18 cellular contexts compared by ENCODE assay signal in genomic region chr12:95114766-95115450, GRCh38. TPM values are rescaled to one million over a fixed set of nuclear protein-coding genes. Genes with fewer than 3 reads are reported as not detected.
DNase-seq lines count a peak whose midpoint lies in the region; ATAC-seq, FAIRE-seq and TF ChIP-seq lines count a peak whose summit lies in the region.
"Had no signal": no experiment of that assay in that cellular context is flagged by ENCODE, and none has a peak within 500 bp of the region (broad histone marks: within the 10 kb centered on the region; RNA-seq: fewer than 3 reads in every experiment).

No MANE protein-coding gene starts in this region.

- H3K27ac ChIP-seq in iPS-18a (ENCODE audit: low read length) = peak overlapping the region; percentile 43
- H3K27ac ChIP-seq in dorsolateral prefrontal cortex = peak overlapping the region in 1 of 59 donors; percentile 12
- no peak overlapping the region for H3K27ac ChIP-seq in pancreas
- H3K27ac ChIP-seq: KMS-11, upper lobe of right lung had no signal

- no peaks in the 10 kb centered on the region for H3K9me3 Mint-ChIP-seq in activated naive CD4-positive, alpha-beta T cell treated with anti-CD3 and anti-CD28 coated beads, Interleukin-2, amount 50 U/mL, for 24 hours
- no peaks in the 10 kb centered on the region for H3K9me3 Mint-ChIP-seq in activated naive CD4-positive, alpha-beta T cell treated with anti-CD3 and anti-CD28 coated beads for 36 hours
- no peaks in the 10 kb centered on the region for H3K9me3 Mint-ChIP-seq in WTC11
- no peaks in the 10 kb centered on the region for H3K9me3 Mint-ChIP-seq in stimulated activated effector memory CD8-positive, alpha-beta T cell treated with anti-CD3 and anti-CD28 coated beads, Interleukin-12 subunit alpha, Interleukin-12 subunit beta, amount 100 ng/mL, for 72 hours
- H3K9me3 Mint-ChIP-seq: CD8-positive, alpha-beta T cell; stimulated activated naive B cell treated with anti-CD40 and anti-IgM and Interleukin-4, amounts not matched to agents 10 μg/mL and 1 μg/mL and 100 μg/mL, for 72 hours; T-helper 2 cell treated with Interferon-gamma antibody and Interleukin-4, amounts not matched to agents 5 μg/mL and 100 μg/mL, for 36 hours had no signal

- H3K9me3 ChIP-seq in iPS-18a (ENCODE audit: control insufficient read depth, low read depth, low read length) (no peaks in the 10 kb centered on the region), pancreas (no peaks in the 10 kb centered on the region)
- H3K9me3 ChIP-seq: upper lobe of right lung had no signal

- intact Hi-C loops in activated naive CD4-positive, alpha-beta T cell treated with anti-CD3 and anti-CD28 coated beads for 36 hours (cut with micrococcal nuclease) = loop anchor here (5.0 kb wide), 2 partner anchors 282 to 702 kb away; no protein-coding TSS in a partner anchor
- intact Hi-C loops in dorsolateral prefrontal cortex (cut with DNase I) (loop anchor here (5.0 to 10.0 kb wide), 4 partner anchors 102 to 422 kb away; partner anchors contain the start of genes FGD6 (in 1 of the 2) and VEZT (in 1 of the 2)), pancreas (cut with DNase I) (loop anchor here in 2 of 3 donors (5.0 to 10.0 kb wide), 4 partner anchors 110 to 420 kb away; no protein-coding TSS in a partner anchor)

- TF ChIP-seq CTCF in WTC11 (IDR thresholded peaks at IDR 0.05) (no peak), dorsolateral prefrontal cortex (IDR thresholded peaks at IDR 0.05 in 54 of 56, conservative IDR thresholded peaks at IDR 0.05 in 2 of 56; ENCODE audit: low read depth in 1 of 56, partially characterized antibody in 56 of 56) (no peak), pancreas (IDR thresholded peaks at IDR 0.05) (no peak)

- H3K4me3 Mint-ChIP-seq in activated naive CD4-positive, alpha-beta T cell treated with anti-CD3 and anti-CD28 coated beads, Interleukin-2, amount 50 U/mL, for 24 hours = no peak overlapping the region
- H3K4me3 Mint-ChIP-seq in activated naive CD4-positive, alpha-beta T cell treated with anti-CD3 and anti-CD28 coated beads for 36 hours = no peak overlapping the region
- no peak overlapping the region for H3K4me3 Mint-ChIP-seq in WTC11
- H3K4me3 Mint-ChIP-seq in stimulated activated effector memory CD8-positive, alpha-beta T cell treated with anti-CD3 and anti-CD28 coated beads, Interleukin-12 subunit alpha, Interleukin-12 subunit beta, amount 100 ng/mL, for 72 hours = no peak overlapping the region
- H3K4me3 Mint-ChIP-seq: CD8-positive, alpha-beta T cell; stimulated activated naive B cell treated with anti-CD40 and anti-IgM and Interleukin-4, amounts not matched to agents 10 μg/mL and 1 μg/mL and 100 μg/mL, for 72 hours; T-helper 2 cell treated with Interferon-gamma antibody and Interleukin-4, amounts not matched to agents 5 μg/mL and 100 μg/mL, for 36 hours had no signal

- peaks cover 19% of the 10 kb centered on the region for H3K4me1 ChIP-seq in iPS-18a (ENCODE audit: control insufficient read depth, low read depth, low read length)
- no peaks in the 10 kb centered on the region for H3K4me1 ChIP-seq in pancreas

- H3K27ac Mint-ChIP-seq in activated naive CD4-positive, alpha-beta T cell treated with anti-CD3 and anti-CD28 coated beads, Interleukin-2, amount 50 U/mL, for 24 hours = peak overlapping the region; percentile 76
- no peak overlapping the region for H3K27ac Mint-ChIP-seq in activated naive CD4-positive, alpha-beta T cell treated with anti-CD3 and anti-CD28 coated beads for 36 hours
- H3K27ac Mint-ChIP-seq in WTC11 = peak overlapping the region; percentile 29
- no peak overlapping the region for H3K27ac Mint-ChIP-seq in stimulated activated effector memory CD8-positive, alpha-beta T cell treated with anti-CD3 and anti-CD28 coated beads, Interleukin-12 subunit alpha, Interleukin-12 subunit beta, amount 100 ng/mL, for 72 hours
- H3K27ac Mint-ChIP-seq: CD8-positive, alpha-beta T cell; stimulated activated naive B cell treated with anti-CD40 and anti-IgM and Interleukin-4, amounts not matched to agents 10 μg/mL and 1 μg/mL and 100 μg/mL, for 72 hours; T-helper 2 cell treated with Interferon-gamma antibody and Interleukin-4, amounts not matched to agents 5 μg/mL and 100 μg/mL, for 36 hours had no signal

- peak; percentile 60 for ATAC-seq in WTC11
- ATAC-seq in stimulated activated effector memory CD8-positive, alpha-beta T cell treated with anti-CD3 and anti-CD28 coated beads, Interleukin-12 subunit alpha, Interleukin-12 subunit beta, amount 100 ng/mL, for 72 hours = peak; percentile 78
- ATAC-seq in GM18858 (IDR thresholded peaks at IDR 0.05; ENCODE audit: unreplicated experiment) = no peak
- ATAC-seq in pancreas = no peak
- ATAC-seq: CD8-positive, alpha-beta T cell; stimulated activated naive B cell treated with anti-CD40 and anti-IgM and Interleukin-4, amounts not matched to agents 10 μg/mL and 1 μg/mL and 100 μg/mL, for 72 hours; upper lobe of right lung had no signal

- H3K36me3 Mint-ChIP-seq in activated naive CD4-positive, alpha-beta T cell treated with anti-CD3 and anti-CD28 coated beads, Interleukin-2, amount 50 U/mL, for 24 hours = no peaks in the 10 kb centered on the region
- no peaks in the 10 kb centered on the region for H3K36me3 Mint-ChIP-seq in activated naive CD4-positive, alpha-beta T cell treated with anti-CD3 and anti-CD28 coated beads for 36 hours (ENCODE audit: low read depth)
- peaks cover 19% of the 10 kb centered on the region for H3K36me3 Mint-ChIP-seq in WTC11
- no peaks in the 10 kb centered on the region for H3K36me3 Mint-ChIP-seq in stimulated activated effector memory CD8-positive, alpha-beta T cell treated with anti-CD3 and anti-CD28 coated beads, Interleukin-12 subunit alpha, Interleukin-12 subunit beta, amount 100 ng/mL, for 72 hours
- H3K36me3 Mint-ChIP-seq: CD8-positive, alpha-beta T cell; stimulated activated naive B cell treated with anti-CD40 and anti-IgM and Interleukin-4, amounts not matched to agents 10 μg/mL and 1 μg/mL and 100 μg/mL, for 72 hours had no signal

- POLR2A ChIA-PET in WTC11 (lab: Charles Lee) = interaction anchor here (0.6 kb wide), 1 partner anchor 217 kb away, joined by 3 read pairs; no protein-coding TSS in a partner anchor

- WGBS in pancreas, 2 donors = 73 to 82% methylated on average over 4 of the region's 4 CpGs

- peaks cover 4% of the 10 kb centered on the region for H3K4me1 Mint-ChIP-seq in activated naive CD4-positive, alpha-beta T cell treated with anti-CD3 and anti-CD28 coated beads, Interleukin-2, amount 50 U/mL, for 24 hours
- H3K4me1 Mint-ChIP-seq in activated naive CD4-positive, alpha-beta T cell treated with anti-CD3 and anti-CD28 coated beads for 36 hours (ENCODE audit: low read depth) = peaks cover 2% of the 10 kb centered on the region
- H3K4me1 Mint-ChIP-seq in WTC11 = peaks cover 36% of the 10 kb centered on the region
- H3K4me1 Mint-ChIP-seq in stimulated activated effector memory CD8-positive, alpha-beta T cell treated with anti-CD3 and anti-CD28 coated beads, Interleukin-12 subunit alpha, Interleukin-12 subunit beta, amount 100 ng/mL, for 72 hours = peaks cover 12% of the 10 kb centered on the region

- peaks cover 14% of the 10 kb centered on the region for H3K36me3 ChIP-seq in iPS-18a (ENCODE audit: control insufficient read depth, low read depth, low read length)
- H3K36me3 ChIP-seq in pancreas = peaks cover 0 to 9% (median 0%) of the 10 kb centered on the region in 3 donors

- H3K27me3 ChIP-seq in iPS-18a (ENCODE audit: control insufficient read depth, insufficient read depth, low read length) (no peaks in the 10 kb centered on the region), dorsolateral prefrontal cortex (no peaks in the 10 kb centered on the region), pancreas (no peaks in the 10 kb centered on the region)
- H3K27me3 ChIP-seq: upper lobe of right lung had no signal

- H3K9ac ChIP-seq in iPS-18a (ENCODE audit: low read length) = no peak overlapping the region
- H3K9ac ChIP-seq: KMS-11 had no signal

- CTCF ChIA-PET in activated naive CD4-positive, alpha-beta T cell treated with anti-CD3 and anti-CD28 coated beads for 36 hours (lab: Charles Lee) = interaction anchor here (3.4 kb wide), 1 partner anchor 420 kb away, joined by 27 read pairs; no protein-coding TSS in a partner anchor
- CTCF ChIA-PET in WTC11 (lab: Charles Lee) = interaction anchor here (0.6 kb wide), 2 partner anchors 9 to 201 kb away, joined by 3 read pairs; no protein-coding TSS in a partner anchor

- no peak for FAIRE-seq in pancreas (lab: Jason Lieb, UNC)
- FAIRE-seq: endometrium, small intestine had no signal

- DNase-seq in activated naive CD4-positive, alpha-beta T cell treated with anti-CD3 and anti-CD28 coated beads for 36 hours = no peak
- DNase-seq in WTC11 (ENCODE audit: low spot score) = no peak
- no peak for DNase-seq in stimulated activated effector memory CD8-positive, alpha-beta T cell treated with anti-CD3 and anti-CD28 coated beads, Interleukin-12 subunit alpha, Interleukin-12 subunit beta, amount 100 ng/mL, for 72 hours (ENCODE audit: low spot score in 2 of 2)
- DNase-seq in dorsolateral prefrontal cortex = no peak
- DNase-seq in pancreas = no peak
- DNase-seq: activated CD4-positive, alpha-beta T cell treated with anti-CD3 and anti-CD28 coated beads for 4 hours; CD8-positive, alpha-beta T cell; NCI-H1105 treated with DMSO at 0.1 percent for 48 hours; SHP77; small intestine; stimulated activated naive B cell treated with anti-CD40 and anti-IgM and Interleukin-4, amounts not matched to agents 10 μg/mL and 1 μg/mL and 100 μg/mL, for 72 hours; upper lobe of right lung had no signal

- H3K27me3 Mint-ChIP-seq in activated naive CD4-positive, alpha-beta T cell treated with anti-CD3 and anti-CD28 coated beads, Interleukin-2, amount 50 U/mL, for 24 hours = no peaks in the 10 kb centered on the region
- no peaks in the 10 kb centered on the region for H3K27me3 Mint-ChIP-seq in activated naive CD4-positive, alpha-beta T cell treated with anti-CD3 and anti-CD28 coated beads for 36 hours (ENCODE audit: low read depth)
- no peaks in the 10 kb centered on the region for H3K27me3 Mint-ChIP-seq in WTC11 (ENCODE audit: low read depth)
- H3K27me3 Mint-ChIP-seq: stimulated activated naive B cell treated with anti-CD40 and anti-IgM and Interleukin-4, amounts not matched to agents 10 μg/mL and 1 μg/mL and 100 μg/mL, for 72 hours had no signal

- H3K4me3 ChIP-seq in iPS-18a (ENCODE audit: low read length) (no peak overlapping the region), dorsolateral prefrontal cortex (no peak overlapping the region), pancreas (no peak overlapping the region)
- H3K4me3 ChIP-seq: upper lobe of right lung had no signal

TF ChIP-seq in WTC11, 78 proteins besides CTCF, POLR2A, EP300 and RAD21 (continues in another document):
- TF ChIP-seq MAX (CRISPR knock-in tag; IDR thresholded peaks at IDR 0.05) = peak; percentile 45; the same call in 1 of the 2 replicates

RNA-seq across cellular contexts. Expression of gene NR2C1, which starts 41.5 kb away (rescaled TPM):
- total RNA-seq in activated naive CD4-positive, alpha-beta T cell treated with anti-CD3 and anti-CD28 coated beads for 36 hours = 10 to 100 TPM; 19.8 to 24.6 TPM
- 45.4 to 53.0 TPM (median 51.1 TPM) in 3 replicates for total RNA-seq in WTC11 (2021)
- 100 to 1,000 TPM in 1 of 120 experiments, 10 to 100 TPM in 119; 38.6 to 107 (median 57.8) TPM for total RNA-seq in dorsolateral prefrontal cortex
- total RNA-seq in pancreas = 10 to 100 TPM in 5 of 6 donors, 1 to 10 TPM in 1; 8.5 to 17.6 (median 13.7) TPM
- 10 to 100 TPM; 47.2 to 54.5 TPM for polyA plus RNA-seq in pancreas

Comparison
In these comparisons a context has a peak if more than half of its experiments do, and no peak if none do; other contexts are left out.
1. H3K27ac Mint-ChIP-seq: peak in activated naive CD4-positive, alpha-beta T cell treated with anti-CD3 and anti-CD28 coated beads, Interleukin-2, amount 50 U/mL, for 24 hours (single experiment) and WTC11 (single experiment); none in activated naive CD4-positive, alpha-beta T cell treated with anti-CD3 and anti-CD28 coated beads for 36 hours (single experiment) and stimulated activated effector memory CD8-positive, alpha-beta T cell treated with anti-CD3 and anti-CD28 coated beads, Interleukin-12 subunit alpha, Interleukin-12 subunit beta, amount 100 ng/mL, for 72 hours (single experiment).
2. ATAC-seq: peak in WTC11 (single experiment) and stimulated activated effector memory CD8-positive, alpha-beta T cell treated with anti-CD3 and anti-CD28 coated beads, Interleukin-12 subunit alpha, Interleukin-12 subunit beta, amount 100 ng/mL, for 72 hours (single experiment); none in GM18858 (single experiment) and pancreas (0 of 4).